9 cellular contexts compared by ENCODE assay signal in the genomic region with DNA sequence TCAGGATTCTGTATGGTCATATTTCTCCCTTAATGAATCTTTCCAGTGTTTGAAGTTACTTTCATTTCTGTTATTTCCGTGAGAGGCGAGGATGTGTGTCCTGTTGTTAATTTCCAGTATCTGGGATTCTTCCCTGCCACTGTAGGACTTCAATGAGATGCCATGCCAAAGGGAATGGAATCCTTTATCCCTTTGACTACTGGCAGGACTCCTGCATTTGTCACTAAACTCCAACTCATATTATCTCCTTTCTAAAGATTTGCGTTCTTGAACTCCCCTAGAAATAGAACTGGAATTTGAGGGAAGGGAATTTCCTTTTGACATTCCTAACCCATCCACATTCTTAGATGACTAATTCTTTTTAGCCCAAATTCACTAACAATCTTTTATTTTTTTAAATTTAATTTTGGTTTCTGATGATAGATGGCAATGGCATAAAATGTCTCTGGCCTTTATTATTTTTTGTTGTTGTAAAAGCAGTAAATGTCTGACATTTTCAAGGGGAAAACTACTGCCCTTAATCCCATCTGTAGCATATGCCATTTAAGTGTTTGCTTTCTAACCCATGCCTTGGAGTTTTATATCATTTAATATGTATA.
DNase-seq lines count a peak whose midpoint lies in the region; ATAC-seq lines count a peak whose summit lies in the region.
"Had no signal": no experiment of that assay in that cellular context is flagged by ENCODE, and none has a peak within 500 bp of the region (broad histone marks: within the 10 kb centered on the region; RNA-seq: fewer than 3 reads in every experiment).

No MANE protein-coding gene starts in this region.

- H3K27ac ChIP-seq in rectal smooth muscle tissue (ENCODE audit: low read depth, low read length) = peak overlapping the region; percentile 62

- DNase-seq in COLO829 (ENCODE audit: low spot score) (peak; percentile 50), RPMI7951 (ENCODE audit: low read depth) (peak; percentile 72), foreskin melanocyte (peak; percentile 44), SKM-1 (lab: John Stamatoyannopoulos, UW; ENCODE audit: unreplicated experiment) (no peak), NCI-H2029 (lab: John Stamatoyannopoulos, UW) (no peak), NOMO-1 treated with dmso at 0.1 percent for 144 hours (lab: John Stamatoyannopoulos, UW; ENCODE audit: unreplicated experiment) (no peak)
- DNase-seq: activated CD8-positive, alpha-beta memory T cell treated with anti-CD3 and anti-CD28 coated beads, Interleukin-2, amount 10 ng/mL, durations not matched to agents 7 days and 5 days had no signal

- H3K4me3 ChIP-seq in rectal smooth muscle tissue (ENCODE audit: low read length) = no peak overlapping the region

- ATAC-seq in HG03460 (IDR thresholded peaks at IDR 0.05; ENCODE audit: unreplicated experiment) = no peak
- ATAC-seq: activated CD8-positive, alpha-beta memory T cell treated with anti-CD3 and anti-CD28 coated beads, Interleukin-2, amount 10 ng/mL, durations not matched to agents 7 days and 5 days had no signal

- H3K4me1 ChIP-seq in rectal smooth muscle tissue (ENCODE audit: control insufficient read depth, insufficient read depth, low read length) = peaks cover 19% of the 10 kb centered on the region

- H3K36me3 ChIP-seq in rectal smooth muscle tissue (ENCODE audit: control insufficient read depth, insufficient read depth, low read length) = peaks cover 31% of the 10 kb centered on the region

- no peaks in the 10 kb centered on the region for H3K27me3 ChIP-seq in rectal smooth muscle tissue (ENCODE audit: control insufficient read depth, insufficient read depth, low read length)

- H3K9ac ChIP-seq in rectal smooth muscle tissue (ENCODE audit: low read length) = no peak overlapping the region

Comparison
In these comparisons a context has a peak if more than half of its experiments do, and no peak if none do; other contexts are left out.
1. DNase-seq: peak in COLO829 (single experiment), RPMI7951 (single experiment) and foreskin melanocyte (single experiment); none in SKM-1 (single experiment), NCI-H2029 (single experiment) and NOMO-1 treated with dmso at 0.1 percent for 144 hours (single experiment).